8 cellular contexts compared by ENCODE assay signal in genomic region chr4:104966349-104967033, GRCh38.
DNase-seq lines count a peak whose midpoint lies in the region; ATAC-seq and TF ChIP-seq lines count a peak whose summit lies in the region.

No MANE protein-coding gene starts in this region.

- H3K4me1 Mint-ChIP-seq in activated CD8-positive, alpha-beta T cell treated with anti-CD3 and anti-CD28 coated beads, Interleukin-2, amount 10 ng/mL, durations not matched to agents 7 days and 5 days (ENCODE audit: low read depth) = peaks cover 23% of the 10 kb centered on the region

- WGBS in thyroid gland, 2 donors = 48 to 51% methylated on average over 3 of the region's 3 CpGs
- WGBS in esophagus muscularis mucosa = 52% methylated on average over 3 of the region's 3 CpGs

- H3K27me3 ChIP-seq in mucosa of stomach (ENCODE audit: control insufficient read depth, insufficient read depth, low read length) = no peaks in the 10 kb centered on the region
- no peaks in the 10 kb centered on the region for H3K27me3 ChIP-seq in thyroid gland
- H3K27me3 ChIP-seq in esophagus muscularis mucosa = no peaks in the 10 kb centered on the region

- no peaks in the 10 kb centered on the region for H3K27me3 Mint-ChIP-seq in activated CD8-positive, alpha-beta T cell treated with anti-CD3 and anti-CD28 coated beads, Interleukin-2, amount 10 ng/mL, durations not matched to agents 7 days and 5 days (ENCODE audit: low read depth)

- intact Hi-C loops in thyroid gland (cut with DNase I) = no loop called here
- intact Hi-C loops in esophagus muscularis mucosa (cut with DNase I) = no loop called here

- DNase-seq in GM12864 (ENCODE audit: low read depth) (peak; percentile 95), NCI-H1436 (lab: John Stamatoyannopoulos, UW) (no peak), thyroid gland (no peak), esophagus muscularis mucosa (ENCODE audit: extremely low spot score) (no peak)
- DNase-seq in activated CD8-positive, alpha-beta T cell treated with anti-CD3 and anti-CD28 coated beads, Interleukin-2, amount 10 ng/mL, durations not matched to agents 7 days and 5 days = peak; percentile 68

- H3K4me3 ChIP-seq in GM12864 (ENCODE audit: low read depth, low read length) = peak overlapping the region; percentile 36; the same call in 1 of the 2 replicates
- peak overlapping the region; percentile 23 for H3K4me3 ChIP-seq in mucosa of stomach (ENCODE audit: low read length)
- no peak overlapping the region for H3K4me3 ChIP-seq in thyroid gland (replicated peaks in 1 of 3)
- H3K4me3 ChIP-seq in esophagus muscularis mucosa = no peak overlapping the region

- H3K36me3 ChIP-seq in mucosa of stomach (ENCODE audit: control insufficient read depth, insufficient read depth, low read length) = no peaks in the 10 kb centered on the region
- no peaks in the 10 kb centered on the region for H3K36me3 ChIP-seq in thyroid gland
- no peaks in the 10 kb centered on the region for H3K36me3 ChIP-seq in esophagus muscularis mucosa

- H3K9me3 ChIP-seq in mucosa of stomach (ENCODE audit: control insufficient read depth, low read length) (no peaks in the 10 kb centered on the region), thyroid gland (no peaks in the 10 kb centered on the region), esophagus muscularis mucosa (peaks cover 0 to 4% (median 2%) of the 10 kb centered on the region in 4 donors)

- H3K36me3 Mint-ChIP-seq in activated CD8-positive, alpha-beta T cell treated with anti-CD3 and anti-CD28 coated beads, Interleukin-2, amount 10 ng/mL, durations not matched to agents 7 days and 5 days (ENCODE audit: low read depth) = peaks cover 13% of the 10 kb centered on the region

- H3K27ac ChIP-seq in thyroid gland (no peak overlapping the region), esophagus muscularis mucosa (replicated peaks in 1 of 4) (no peak overlapping the region)

- no peak for TF ChIP-seq EP300 in esophagus muscularis mucosa (IDR thresholded peaks at IDR 0.05)

- peak overlapping the region; percentile 66 for H3K9ac ChIP-seq in mucosa of stomach (ENCODE audit: low read length)

- TF ChIP-seq CTCF in GM12864 (IDR thresholded peaks at IDR 0.05; ENCODE audit: low read depth, low read length, missing control alignments) = no peak
- no peak for TF ChIP-seq CTCF in thyroid gland (IDR thresholded peaks at IDR 0.05)
- no peak for TF ChIP-seq CTCF in esophagus muscularis mucosa (IDR thresholded peaks at IDR 0.05)

- TF ChIP-seq POLR2A in thyroid gland (IDR thresholded peaks at IDR 0.05) = no peak
- TF ChIP-seq POLR2A in esophagus muscularis mucosa (IDR thresholded peaks at IDR 0.05; ENCODE audit: low read depth) = no peak

- peak overlapping the region; percentile 67 for H3K4me3 Mint-ChIP-seq in activated CD8-positive, alpha-beta T cell treated with anti-CD3 and anti-CD28 coated beads, Interleukin-2, amount 10 ng/mL, durations not matched to agents 7 days and 5 days

- POLR2A ChIA-PET in activated CD8-positive, alpha-beta T cell treated with anti-CD3 and anti-CD28 coated beads, Interleukin-2, amount 10 ng/mL, durations not matched to agents 7 days and 5 days (lab: Charles Lee) = interaction anchor here (0.6 kb wide), 1 partner anchor 41 kb away, joined by 5 read pairs; no protein-coding TSS in a partner anchor

- peak; percentile 96 for ATAC-seq in GM19463 (IDR thresholded peaks at IDR 0.05; ENCODE audit: unreplicated experiment)
- peak; percentile 97 for ATAC-seq in HG03457 (IDR thresholded peaks at IDR 0.05; ENCODE audit: unreplicated experiment)
- ATAC-seq in activated CD8-positive, alpha-beta T cell treated with anti-CD3 and anti-CD28 coated beads, Interleukin-2, amount 10 ng/mL, durations not matched to agents 7 days and 5 days = peak; percentile 99

- H3K27ac Mint-ChIP-seq in activated CD8-positive, alpha-beta T cell treated with anti-CD3 and anti-CD28 coated beads, Interleukin-2, amount 10 ng/mL, durations not matched to agents 7 days and 5 days = peak overlapping the region; percentile 94

- peaks cover 8% of the 10 kb centered on the region for H3K4me1 ChIP-seq in mucosa of stomach (ENCODE audit: control insufficient read depth, insufficient read depth, low read length)
- no peaks in the 10 kb centered on the region for H3K4me1 ChIP-seq in thyroid gland
- H3K4me1 ChIP-seq in esophagus muscularis mucosa = no peaks in the 10 kb centered on the region

- CTCF ChIA-PET in activated CD8-positive, alpha-beta T cell treated with anti-CD3 and anti-CD28 coated beads, Interleukin-2, amount 10 ng/mL, durations not matched to agents 7 days and 5 days (lab: Charles Lee) = interaction anchor here (0.7 to 2.5 kb wide), 9 partner anchors 12 to 181 kb away, joined by 3 to 10 read pairs (median 3); no protein-coding TSS in a partner anchor

- H3K9me3 Mint-ChIP-seq in activated CD8-positive, alpha-beta T cell treated with anti-CD3 and anti-CD28 coated beads, Interleukin-2, amount 10 ng/mL, durations not matched to agents 7 days and 5 days (ENCODE audit: insufficient read depth) = peaks cover 20% of the 10 kb centered on the region

Comparison
In these comparisons a context has a peak if more than half of its experiments do, and no peak if none do; other contexts are left out.
1. DNase-seq: peak in GM12864 (single experiment) and activated CD8-positive, alpha-beta T cell treated with anti-CD3 and anti-CD28 coated beads, Interleukin-2, amount 10 ng/mL, durations not matched to agents 7 days and 5 days (single experiment); none in NCI-H1436 (single experiment), thyroid gland (0 of 2) and esophagus muscularis mucosa (single experiment).
2. H3K4me3 ChIP-seq: peak in GM12864 (single experiment) and mucosa of stomach (single experiment); none in thyroid gland (0 of 3) and esophagus muscularis mucosa (0 of 4).
3. Peak in every context shown above with its lines, with median percentiles within 50 percentile points of each other: ATAC-seq.